Comparison of ENCODE assay signal across 20 cellular contexts in the genomic region with DNA sequence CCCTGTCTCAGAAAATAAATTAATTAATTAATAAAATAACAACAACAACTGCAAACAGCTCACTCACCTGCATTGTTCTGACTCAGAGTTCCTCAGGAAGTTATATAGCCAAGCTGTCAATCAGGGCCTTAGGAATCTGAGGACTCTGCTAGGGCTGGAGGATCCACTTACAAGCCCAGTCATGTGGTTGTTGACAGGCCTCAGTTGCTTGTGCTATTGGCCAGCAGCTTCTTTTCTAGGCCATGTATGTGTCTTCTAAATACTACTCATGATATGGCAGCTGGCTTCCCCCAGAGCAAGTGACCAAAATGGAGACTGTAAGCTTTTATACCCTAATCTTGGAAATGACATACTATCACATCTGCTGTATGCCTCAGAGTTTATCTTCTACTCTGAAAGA. TPM values are rescaled to one million over a fixed set of nuclear protein-coding genes. Genes with fewer than 3 reads are reported as not detected.
DNase-seq lines count a peak whose midpoint lies in the region; ATAC-seq, FAIRE-seq and TF ChIP-seq lines count a peak whose summit lies in the region.
"Had no signal": no experiment of that assay in that cellular context is flagged by ENCODE, and none has a peak within 500 bp of the region (broad histone marks: within the 10 kb centered on the region; RNA-seq: fewer than 3 reads in every experiment).

No MANE protein-coding gene starts in this region.

- H3K36me3 ChIP-seq in IMR-90 (ENCODE audit: control insufficient read depth, insufficient read depth, low read length), result peaks cover 46% of the 10 kb centered on the region
- H3K36me3 ChIP-seq in RWPE2 (ENCODE audit: low read depth), result peaks cover 94% of the 10 kb centered on the region
- H3K36me3 ChIP-seq in endothelial cell of umbilical vein (ENCODE audit: control insufficient read depth in 2 of 2, extremely low read depth in 1 of 2, insufficient read depth in 2 of 2, low read length in 2 of 2), result peaks cover 29 to 38% of the 10 kb centered on the region in 2 experiments
- peaks cover 4% of the 10 kb centered on the region for H3K36me3 ChIP-seq in mesendoderm (ENCODE audit: control insufficient read depth, insufficient read depth, low read length)

- CTCF ChIA-PET in IMR-90 (lab: Yijun Ruan, JAX) (no interaction called here), endothelial cell of umbilical vein (lab: Charles Lee) (interaction anchor here (1.2 to 2.1 kb wide), 3 partner anchors 96 to 182 kb away, joined by 3 to 9 read pairs (median 3); no protein-coding TSS in a partner anchor)

- H2BK5ac ChIP-seq in IMR-90 (ENCODE audit: low read depth, low read length, poor library complexity, severe bottlenecking), result no peak overlapping the region
- H2BK5ac ChIP-seq in mesendoderm (ENCODE audit: low read length), result no peak overlapping the region

- H2AK5ac ChIP-seq in IMR-90 (ENCODE audit: low read depth, low read length), result no peak overlapping the region
- H2AK5ac ChIP-seq in mesendoderm (ENCODE audit: low read length), result no peak overlapping the region

- H3K9me3 ChIP-seq in IMR-90 (ENCODE audit: control insufficient read depth, insufficient read depth, low read length) (no peaks in the 10 kb centered on the region), RWPE2 (ENCODE audit: severe bottlenecking) (no peaks in the 10 kb centered on the region), endothelial cell of umbilical vein (replicated peaks; ENCODE audit: control insufficient read depth, insufficient read depth, low read length) (no peaks in the 10 kb centered on the region)

- H2BK15ac ChIP-seq in IMR-90 (ENCODE audit: low read depth, low read length) (no peak overlapping the region), mesendoderm (replicated peaks; ENCODE audit: low read depth) (no peak overlapping the region)

- TF ChIP-seq CTCF in IMR-90 (conservative IDR thresholded peaks at IDR 0.05; ENCODE audit: low read depth, low read length) (no peak), RWPE2 (IDR thresholded peaks at IDR 0.05; ENCODE audit: poor library complexity, severe bottlenecking) (no peak), endothelial cell of umbilical vein (IDR thresholded peaks at IDR 0.05; ENCODE audit: extremely low read depth in 1 of 2, insufficient read depth in 1 of 2, low read depth in 1 of 2, low read length in 2 of 2) (no peak)

- H2AFZ ChIP-seq in IMR-90 (replicated peaks; ENCODE audit: low read length, poor library complexity) (no peak overlapping the region), endothelial cell of umbilical vein (ENCODE audit: low read depth, low read length) (no peak overlapping the region)

- no peak overlapping the region for H4K91ac ChIP-seq in IMR-90 (ENCODE audit: insufficient read depth, low read depth, low read length)

- H3K4me1 ChIP-seq in IMR-90 (ENCODE audit: control insufficient read depth, insufficient read depth, low read length) (no peaks in the 10 kb centered on the region), RWPE2 (ENCODE audit: insufficient read depth, poor library complexity, severe bottlenecking) (no peaks in the 10 kb centered on the region), endothelial cell of umbilical vein (ENCODE audit: control insufficient read depth, extremely low read depth, insufficient read depth, low read length) (no peaks in the 10 kb centered on the region), mesendoderm (ENCODE audit: control insufficient read depth, low read depth, low read length) (no peaks in the 10 kb centered on the region)

- no peak overlapping the region for H3K56ac ChIP-seq in IMR-90 (ENCODE audit: extremely low read depth, insufficient read depth, low read length)
- no peak overlapping the region for H3K56ac ChIP-seq in mesendoderm (ENCODE audit: low read length)

- H2BK120ac ChIP-seq in IMR-90 (ENCODE audit: low read depth, low read length) (no peak overlapping the region), mesendoderm (ENCODE audit: low read depth, low read length) (no peak overlapping the region)

- H3K4me2 ChIP-seq in IMR-90 (ENCODE audit: low read depth, low read length) (no peak overlapping the region), endothelial cell of umbilical vein (ENCODE audit: insufficient read depth, low read length) (no peak overlapping the region), mesendoderm (ENCODE audit: low read length) (no peak overlapping the region)

- no peak for FAIRE-seq in endothelial cell of umbilical vein (lab: Jason Lieb, UNC)

- no peak for TF ChIP-seq RAD21 in IMR-90 (IDR thresholded peaks at IDR 0.05; ENCODE audit: low read length)

- no peak overlapping the region for H3K9ac ChIP-seq in IMR-90 (ENCODE audit: low read depth, low read length)
- no peak overlapping the region for H3K9ac ChIP-seq in endothelial cell of umbilical vein (replicated peaks; ENCODE audit: extremely low read depth, insufficient read depth, low read length)
- no peak overlapping the region for H3K9ac ChIP-seq in mesendoderm (ENCODE audit: low read length)

- H3K27me3 ChIP-seq in IMR-90 (ENCODE audit: control insufficient read depth, insufficient read depth, low read length) (no peaks in the 10 kb centered on the region), RWPE2 (ENCODE audit: insufficient read depth, poor library complexity, severe bottlenecking) (no peaks in the 10 kb centered on the region), endothelial cell of umbilical vein (ENCODE audit: control insufficient read depth in 2 of 2, insufficient read depth in 2 of 2, low read length in 2 of 2) (no peaks in the 10 kb centered on the region), mesendoderm (ENCODE audit: insufficient read depth, low read length, poor library complexity) (no peaks in the 10 kb centered on the region)

- in situ Hi-C loops in IMR-90 (cut with MboI; ENCODE audit: low sequenced_read_pairs), result no loop called here

- H3K9me1 ChIP-seq in IMR-90 (ENCODE audit: insufficient read depth, low read length) (no peaks in the 10 kb centered on the region), endothelial cell of umbilical vein (replicated peaks; ENCODE audit: control insufficient read depth, extremely low read depth, insufficient read depth, low read length) (no peaks in the 10 kb centered on the region)

- H3K4me3 ChIP-seq in IMR-90 (ENCODE audit: insufficient read depth, low read depth, low read length) (no peak overlapping the region), RWPE2 (ENCODE audit: severe bottlenecking) (no peak overlapping the region), endothelial cell of umbilical vein (replicated peaks in 1 of 3; ENCODE audit: insufficient read depth in 1 of 3, low read depth in 1 of 3, low read length in 3 of 3) (no peak overlapping the region), mesendoderm (ENCODE audit: low read length) (no peak overlapping the region)

- DNase-seq in IMR-90 (peak; percentile 1), RWPE2 (ENCODE audit: low spot score) (no peak), endothelial cell of umbilical vein (ENCODE audit: low read depth, low spot score) (peak; percentile 5), mesendoderm (peak; percentile 42), amygdala (lab: John Stamatoyannopoulos, UW) (no peak)
- DNase-seq: COR-L47, DMS153, EL, H9, MV-4-11, NCI-H1417 treated with DMSO at 0.1 percent for 48 hours, NCI-H1930, NCI-H2171 treated with DMSO at 0.1 percent for 48 hours, NCI-H446 treated with DMSO at 0.1 percent for 48 hours, SHP77 had no signal

- dilution Hi-C loops in IMR-90 (cut with HindIII; ENCODE audit: low sequenced_read_pairs, unreplicated experiment) (no loop called here), endothelial cell of umbilical vein (cut with MboI; ENCODE audit: extremely low pct_ligation_motif_present, low sequenced_read_pairs) (loop anchor here (25.0 kb wide), 1 partner anchor 107 kb away; no protein-coding TSS in a partner anchor)

- intact Hi-C loops in IMR-90 (cut with micrococcal nuclease), result no loop called here
- intact Hi-C loops in endothelial cell of umbilical vein (cut with micrococcal nuclease), result loop anchor here (5.0 kb wide), 1 partner anchor 107 kb away; no protein-coding TSS in a partner anchor

- POLR2A ChIA-PET in IMR-90 (lab: Charles Lee; ENCODE audit: unreplicated experiment) (no interaction called here), endothelial cell of umbilical vein (lab: Charles Lee) (no interaction called here)

- no peak overlapping the region for H3K18ac ChIP-seq in IMR-90 (ENCODE audit: low read depth, low read length)
- H3K18ac ChIP-seq in mesendoderm (ENCODE audit: low read length), result no peak overlapping the region

- H3K79me2 ChIP-seq in endothelial cell of umbilical vein (ENCODE audit: control insufficient read depth, insufficient read depth, low read length) (no peaks in the 10 kb centered on the region), mesendoderm (ENCODE audit: control insufficient read depth, insufficient read depth, low read length) (no peaks in the 10 kb centered on the region)

- H2BK20ac ChIP-seq in IMR-90 (ENCODE audit: low read depth, low read length), result no peak overlapping the region

- ATAC-seq in IMR-90 (ENCODE audit: low read depth) (peak; percentile 42), RWPE2 (ENCODE audit: low read depth) (peak; percentile 82), HG03442 (IDR thresholded peaks at IDR 0.05; ENCODE audit: unreplicated experiment) (no peak), GM18858 (IDR thresholded peaks at IDR 0.05; ENCODE audit: unreplicated experiment) (no peak), GM21825 (IDR thresholded peaks at IDR 0.05; ENCODE audit: unreplicated experiment) (no peak)
- ATAC-seq: SK-N-SH treated with all-trans-retinoic acid at 6 μM for 48 hours had no signal

- H3K4ac ChIP-seq in IMR-90 (ENCODE audit: low read depth, low read length) (no peak overlapping the region), mesendoderm (ENCODE audit: low read depth, low read length) (no peak overlapping the region)

- H3K79me1 ChIP-seq in IMR-90 (ENCODE audit: low read depth in 1 of 2, low read length in 2 of 2) (no peaks in the 10 kb centered on the region), mesendoderm (ENCODE audit: low read length) (no peaks in the 10 kb centered on the region)

- BruUV-seq in IMR-90 (replicated peaks; lab: Mats Ljungman, UMichigan) (no TSS peak), endothelial cell of umbilical vein (replicated peaks; lab: Mats Ljungman, UMichigan) (no TSS peak)

- H3K14ac ChIP-seq in IMR-90 (replicated peaks; ENCODE audit: low read depth, low read length), result no peak overlapping the region

- H4K5ac ChIP-seq in IMR-90 (ENCODE audit: low read depth, low read length) (no peak overlapping the region), mesendoderm (ENCODE audit: low read length) (no peak overlapping the region)

- H4K8ac ChIP-seq in IMR-90 (ENCODE audit: low read depth in 2 of 2, low read length in 2 of 2), result no peak overlapping the region
- no peak overlapping the region for H4K8ac ChIP-seq in mesendoderm (ENCODE audit: low read depth, low read length)

- H3K27ac ChIP-seq in IMR-90 (ENCODE audit: insufficient read depth, low read length), result no peak overlapping the region
- no peak overlapping the region for H3K27ac ChIP-seq in RWPE2 (ENCODE audit: poor library complexity, severe bottlenecking)
- no peak overlapping the region for H3K27ac ChIP-seq in endothelial cell of umbilical vein (ENCODE audit: insufficient read depth, low read depth, low read length)
- no peak overlapping the region for H3K27ac ChIP-seq in mesendoderm (ENCODE audit: low read depth, low read length)
- H3K27ac ChIP-seq: HL-60 had no signal

- H4K20me1 ChIP-seq in IMR-90 (ENCODE audit: insufficient read depth, low read length) (no peaks in the 10 kb centered on the region), endothelial cell of umbilical vein (replicated peaks; ENCODE audit: control insufficient read depth, extremely low read depth, insufficient read depth, low read length) (no peaks in the 10 kb centered on the region)

- H3K23ac ChIP-seq in IMR-90 (ENCODE audit: low read depth, low read length) (no peak overlapping the region), mesendoderm (ENCODE audit: low read length) (no peak overlapping the region)

- TF ChIP-seq POLR2A in IMR-90 (IDR thresholded peaks at IDR 0.05; ENCODE audit: low read depth, low read length) (no peak), endothelial cell of umbilical vein (IDR thresholded peaks at IDR 0.05; ENCODE audit: low read depth, low read length) (no peak)

- no peak overlapping the region for H2AK9ac ChIP-seq in IMR-90 (replicated peaks; ENCODE audit: low read depth, low read length, poor library complexity)

RNA-seq across cellular contexts. Expression of a gene that starts 20.8 kb away (rescaled TPM):
- total RNA-seq in IMR-90 (2012; rRNA removed) (71.1 and 219 TPM in 2 replicates), endothelial cell of umbilical vein (211 and 242 TPM in 2 replicates)
- polyA plus RNA-seq in IMR-90 (2012; rRNA removed) (144 and 149 TPM in 2 replicates), endothelial cell of umbilical vein (328 and 439 TPM in 2 replicates)
- 87.3 and 230 TPM in 2 replicates for polyA plus RNA-seq in IMR-90 (2012; cell fraction: cytosol; rRNA removed)
- 19.7 and 67.4 TPM in 2 replicates for polyA plus RNA-seq in IMR-90 (2012; cell fraction: nucleus; rRNA removed; ENCODE audit: low replicate concordance)
- polyA plus RNA-seq in endothelial cell of umbilical vein (2011; cell fraction: cytosol; rRNA removed), result 390 and 497 TPM in 2 replicates
- polyA plus RNA-seq in endothelial cell of umbilical vein (2011; cell fraction: nucleus; rRNA removed), result 106 and 109 TPM in 2 replicates
- polyA plus RNA-seq in endothelial cell of umbilical vein (2012), result 322 and 423 TPM in 2 replicates
- 88.2 and 91.2 TPM in 2 replicates for polyA minus RNA-seq in endothelial cell of umbilical vein
- polyA minus RNA-seq in endothelial cell of umbilical vein (2011; cell fraction: cytosol; rRNA and poly(A)+ RNA removed), result 79.8 TPM
- polyA minus RNA-seq in endothelial cell of umbilical vein (2011; cell fraction: nucleus; rRNA and poly(A)+ RNA removed), result 11.3 and 15.3 TPM in 2 replicates
- polyA plus RNA-seq in mesendoderm (2013, experiment 1 of 2), result 784 TPM
- 767 TPM for polyA plus RNA-seq in mesendoderm (2013, experiment 2 of 2)

RNA-seq across cellular contexts. Expression of a gene that starts 21.2 kb away (rescaled TPM):
- total RNA-seq in IMR-90 (2012; rRNA removed), result 69.7 and 71.1 TPM in 2 replicates
- polyA plus RNA-seq in IMR-90 (2012; rRNA removed), result 11.4 and 15.2 TPM in 2 replicates
- polyA plus RNA-seq in IMR-90 (2012; cell fraction: cytosol; rRNA removed), result 3.4 and 6.2 TPM in 2 replicates
- polyA plus RNA-seq in IMR-90 (2012; cell fraction: nucleus; rRNA removed; ENCODE audit: low replicate concordance), result 2.9 and 20.1 TPM in 2 replicates
- 34.9 and 40.2 TPM in 2 replicates for total RNA-seq in endothelial cell of umbilical vein
- polyA plus RNA-seq in endothelial cell of umbilical vein, result 9.6 and 13.3 TPM in 2 replicates
- 10.3 and 11.0 TPM in 2 replicates for polyA plus RNA-seq in endothelial cell of umbilical vein (2011; cell fraction: cytosol; rRNA removed)
- polyA plus RNA-seq in endothelial cell of umbilical vein (2011; cell fraction: nucleus; rRNA removed), result 34.7 and 38.6 TPM in 2 replicates
- 18.0 and 25.5 TPM in 2 replicates for polyA plus RNA-seq in endothelial cell of umbilical vein (2012)
- 37.5 and 37.6 TPM in 2 replicates for polyA minus RNA-seq in endothelial cell of umbilical vein
- 13.1 TPM for polyA minus RNA-seq in endothelial cell of umbilical vein (2011; cell fraction: cytosol; rRNA and poly(A)+ RNA removed)
- polyA minus RNA-seq in endothelial cell of umbilical vein (2011; cell fraction: nucleus; rRNA and poly(A)+ RNA removed), result 19.0 and 33.6 TPM in 2 replicates
- 20.8 TPM for polyA plus RNA-seq in mesendoderm (2013, experiment 1 of 2)
- 20.8 TPM for polyA plus RNA-seq in mesendoderm (2013, experiment 2 of 2)

RNA-seq across cellular contexts. Expression of a gene that starts 36.4 kb away (rescaled TPM):
- not detected in 2 replicates for total RNA-seq in IMR-90 (2012; rRNA removed)
- not detected in 2 replicates for polyA plus RNA-seq in IMR-90 (2012; rRNA removed)
- polyA plus RNA-seq in IMR-90 (2012; cell fraction: cytosol; rRNA removed), result not detected in 2 replicates
- polyA plus RNA-seq in IMR-90 (2012; cell fraction: nucleus; rRNA removed; ENCODE audit: low replicate concordance), result not detected in 2 replicates
- not detected in 2 replicates for total RNA-seq in endothelial cell of umbilical vein
- not detected in 2 replicates for polyA plus RNA-seq in endothelial cell of umbilical vein
- polyA plus RNA-seq in endothelial cell of umbilical vein (2011; cell fraction: cytosol; rRNA removed), result not detected in 2 replicates
- not detected in 2 replicates for polyA plus RNA-seq in endothelial cell of umbilical vein (2011; cell fraction: nucleus; rRNA removed)
- not detected in 2 replicates for polyA plus RNA-seq in endothelial cell of umbilical vein (2012)
- polyA minus RNA-seq in endothelial cell of umbilical vein, result not detected in 2 replicates
- polyA minus RNA-seq in endothelial cell of umbilical vein (2011; cell fraction: cytosol; rRNA and poly(A)+ RNA removed), result not detected
- polyA minus RNA-seq in endothelial cell of umbilical vein (2011; cell fraction: nucleus; rRNA and poly(A)+ RNA removed), result not detected in 2 replicates
- not detected for polyA plus RNA-seq in mesendoderm (2013, experiment 1 of 2)
- polyA plus RNA-seq in mesendoderm (2013, experiment 2 of 2), result not detected
- total RNA-seq: H9 had no signal

RNA-seq across cellular contexts. Expression of a gene that starts 38.1 kb away (rescaled TPM):
- not detected in 2 replicates for total RNA-seq in IMR-90 (2012; rRNA removed)
- polyA plus RNA-seq in IMR-90 (2012; rRNA removed), result not detected in 2 replicates
- not detected in 2 replicates for polyA plus RNA-seq in IMR-90 (2012; cell fraction: cytosol; rRNA removed)
- not detected in 2 replicates for polyA plus RNA-seq in IMR-90 (2012; cell fraction: nucleus; rRNA removed; ENCODE audit: low replicate concordance)
- not detected in 2 replicates for total RNA-seq in endothelial cell of umbilical vein
- polyA plus RNA-seq in endothelial cell of umbilical vein, result not detected in 2 replicates
- not detected in 2 replicates for polyA plus RNA-seq in endothelial cell of umbilical vein (2011; cell fraction: cytosol; rRNA removed)
- not detected in 2 replicates for polyA plus RNA-seq in endothelial cell of umbilical vein (2011; cell fraction: nucleus; rRNA removed)
- not detected in 2 replicates for polyA plus RNA-seq in endothelial cell of umbilical vein (2012)
- polyA minus RNA-seq in endothelial cell of umbilical vein, result 2.2 and 3.0 TPM in 2 replicates
- not detected for polyA minus RNA-seq in endothelial cell of umbilical vein (2011; cell fraction: cytosol; rRNA and poly(A)+ RNA removed)
- not detected in 2 replicates for polyA minus RNA-seq in endothelial cell of umbilical vein (2011; cell fraction: nucleus; rRNA and poly(A)+ RNA removed)
- 0.35 TPM for polyA plus RNA-seq in mesendoderm (2013, experiment 1 of 2)
- 0.35 TPM for polyA plus RNA-seq in mesendoderm (2013, experiment 2 of 2)
- total RNA-seq: H9 had no signal

RNA-seq across cellular contexts. Expression of a gene that starts 55.7 kb away (rescaled TPM):
- total RNA-seq in IMR-90 (2012; rRNA removed), result 19.7 and 21.1 TPM in 2 replicates
- 15.0 and 18.2 TPM in 2 replicates for polyA plus RNA-seq in IMR-90 (2012; rRNA removed)
- polyA plus RNA-seq in IMR-90 (2012; cell fraction: cytosol; rRNA removed), result 6.1 and 6.3 TPM in 2 replicates
- polyA plus RNA-seq in IMR-90 (2012; cell fraction: nucleus; rRNA removed; ENCODE audit: low replicate concordance), result 26.7 and 54.4 TPM in 2 replicates
- 63.9 and 64.1 TPM in 2 replicates for total RNA-seq in endothelial cell of umbilical vein
- polyA plus RNA-seq in endothelial cell of umbilical vein, result 21.9 and 23.5 TPM in 2 replicates
- 16.1 and 18.4 TPM in 2 replicates for polyA plus RNA-seq in endothelial cell of umbilical vein (2011; cell fraction: cytosol; rRNA removed)
- polyA plus RNA-seq in endothelial cell of umbilical vein (2011; cell fraction: nucleus; rRNA removed), result 77.4 and 94.6 TPM in 2 replicates
- polyA plus RNA-seq in endothelial cell of umbilical vein (2012), result 20.6 and 29.4 TPM in 2 replicates
- 110 and 120 TPM in 2 replicates for polyA minus RNA-seq in endothelial cell of umbilical vein
- 20.4 TPM for polyA minus RNA-seq in endothelial cell of umbilical vein (2011; cell fraction: cytosol; rRNA and poly(A)+ RNA removed)
- polyA minus RNA-seq in endothelial cell of umbilical vein (2011; cell fraction: nucleus; rRNA and poly(A)+ RNA removed), result 116 and 144 TPM in 2 replicates
- polyA plus RNA-seq in mesendoderm (2013, experiment 1 of 2), result 14.3 TPM
- polyA plus RNA-seq in mesendoderm (2013, experiment 2 of 2), result 14.4 TPM

Comparison
In these comparisons a context has a peak if more than half of its experiments do, and no peak if none do; other contexts are left out.
1. ATAC-seq: peak in IMR-90 (single experiment) and RWPE2 (single experiment); none in HG03442 (single experiment), GM18858 (single experiment) and GM21825 (single experiment).
2. DNase-seq: peak in IMR-90 (single experiment), endothelial cell of umbilical vein (single experiment) and mesendoderm (single experiment); none in RWPE2 (single experiment) and amygdala (0 of 56).